Comparison of ENCODE assay signal across 1 cellular context in the genomic region with DNA sequence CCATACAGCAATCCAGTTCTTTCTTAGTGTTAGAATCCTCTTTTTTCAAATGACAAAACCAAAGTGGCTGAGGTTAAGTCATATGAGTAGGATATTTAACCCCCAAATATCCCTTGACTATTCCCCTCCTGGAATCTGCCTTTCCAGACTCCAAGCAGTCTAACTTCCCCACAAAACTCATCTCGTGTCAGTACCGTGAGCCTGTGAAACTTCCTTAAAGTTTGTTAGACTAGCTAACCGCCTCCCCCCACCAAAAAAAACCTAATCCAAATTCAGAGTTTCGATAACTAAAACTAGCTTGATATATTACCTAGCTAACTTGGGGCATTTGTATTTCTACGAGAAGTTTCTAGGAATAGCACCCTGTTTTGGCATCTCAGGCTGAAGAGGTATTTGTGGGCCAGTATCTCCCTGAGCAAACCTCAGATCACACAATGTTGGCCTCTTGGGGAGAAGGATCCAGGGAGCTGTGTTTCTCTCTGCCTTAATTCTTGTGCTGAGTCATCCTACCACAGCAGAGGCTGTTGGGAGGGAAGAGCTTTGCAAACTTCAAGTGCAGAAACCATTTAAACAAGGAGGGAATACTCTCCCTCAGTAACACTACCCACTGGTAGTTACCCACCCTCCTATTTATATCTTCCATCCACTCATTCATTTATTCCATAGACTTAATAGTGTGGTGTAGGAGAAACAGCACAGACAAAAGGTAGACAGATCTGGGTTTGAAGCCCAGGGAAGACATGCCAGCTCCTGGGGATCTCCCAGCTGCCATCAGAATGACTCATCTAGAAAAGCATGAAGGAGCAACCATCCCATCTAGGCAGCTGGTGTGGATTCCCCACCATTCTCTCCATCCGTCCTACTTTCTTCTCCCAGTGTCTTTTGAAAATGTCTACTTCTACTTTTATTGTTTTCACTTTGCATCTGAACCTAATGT.
TF ChIP-seq lines count a peak whose summit lies in the region.

No MANE protein-coding gene starts in this region.

TF ChIP-seq in IMR-90, 13 proteins besides CTCF, POLR2A, EP300 and RAD21:
- TF ChIP-seq, protein P1, sequence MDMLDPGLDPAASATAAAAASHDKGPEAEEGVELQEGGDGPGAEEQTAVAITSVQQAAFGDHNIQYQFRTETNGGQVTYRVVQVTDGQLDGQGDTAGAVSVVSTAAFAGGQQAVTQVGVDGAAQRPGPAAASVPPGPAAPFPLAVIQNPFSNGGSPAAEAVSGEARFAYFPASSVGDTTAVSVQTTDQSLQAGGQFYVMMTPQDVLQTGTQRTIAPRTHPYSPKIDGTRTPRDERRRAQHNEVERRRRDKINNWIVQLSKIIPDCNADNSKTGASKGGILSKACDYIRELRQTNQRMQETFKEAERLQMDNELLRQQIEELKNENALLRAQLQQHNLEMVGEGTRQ (IDR thresholded peaks at IDR 0.05; ENCODE audit: low read depth, low read length), result no peak
- TF ChIP-seq BHLHE40 (IDR thresholded peaks at IDR 0.05; ENCODE audit: low read depth, low read length) (no peak), CEBPB (IDR thresholded peaks at IDR 0.05; ENCODE audit: low read depth, low read length) (no peak), RFX5 (IDR thresholded peaks at IDR 0.05; ENCODE audit: low read depth, low read length) (no peak), NFE2L2 (IDR thresholded peaks at IDR 0.05; ENCODE audit: low read depth, low read length) (peak; percentile 96), RCOR1 (IDR thresholded peaks at IDR 0.05; ENCODE audit: insufficient replicate concordance, low read length) (no peak), MAFK (IDR thresholded peaks at IDR 0.05; ENCODE audit: low read depth, low read length) (peak; percentile 66), FOS (IDR thresholded peaks at IDR 0.05; ENCODE audit: low read depth, low read length) (peak; percentile 65; the same call in 1 of the 2 replicates), SMC3 (IDR thresholded peaks at IDR 0.05; ENCODE audit: low read depth, low read length) (no peak), CHD1 (IDR thresholded peaks at IDR 0.05; ENCODE audit: low read depth, low read length) (no peak), MAZ (IDR thresholded peaks at IDR 0.05; ENCODE audit: borderline replicate concordance, low read depth, low read length) (no peak), MXI1 (IDR thresholded peaks at IDR 0.05; ENCODE audit: borderline replicate concordance, low read depth, low read length) (no peak)
- TF ChIP-seq, protein P2, sequence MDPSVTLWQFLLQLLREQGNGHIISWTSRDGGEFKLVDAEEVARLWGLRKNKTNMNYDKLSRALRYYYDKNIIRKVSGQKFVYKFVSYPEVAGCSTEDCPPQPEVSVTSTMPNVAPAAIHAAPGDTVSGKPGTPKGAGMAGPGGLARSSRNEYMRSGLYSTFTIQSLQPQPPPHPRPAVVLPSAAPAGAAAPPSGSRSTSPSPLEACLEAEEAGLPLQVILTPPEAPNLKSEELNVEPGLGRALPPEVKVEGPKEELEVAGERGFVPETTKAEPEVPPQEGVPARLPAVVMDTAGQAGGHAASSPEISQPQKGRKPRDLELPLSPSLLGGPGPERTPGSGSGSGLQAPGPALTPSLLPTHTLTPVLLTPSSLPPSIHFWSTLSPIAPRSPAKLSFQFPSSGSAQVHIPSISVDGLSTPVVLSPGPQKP (IDR thresholded peaks at IDR 0.05; ENCODE audit: borderline replicate concordance, low read depth, low read length), result no peak
